Comparison of ENCODE assay signal across 1 cellular context in genomic region chr12:68175566-68176033, GRCh38.
A peak's percentile ranks its signal among the peaks of the same experiment; 100 is the strongest.
TF ChIP-seq lines count a peak whose summit lies in the region.

No MANE protein-coding gene starts in this region.

TF ChIP-seq in K562, 482 proteins besides CTCF, POLR2A, EP300 and RAD21 (continued from another document):
- TF ChIP-seq CREB5 (CRISPR knock-in tag; IDR thresholded peaks at IDR 0.05) (no peak), NEUROD1 (IDR thresholded peaks at IDR 0.05; ENCODE audit: borderline replicate concordance, low read depth, low read length, partially characterized antibody) (no peak), NR2C2 (CRISPR knock-in tag; IDR thresholded peaks at IDR 0.05) (no peak), NR2C2 (tag; IDR thresholded peaks at IDR 0.05) (0 out of 2 replicates have a peak, but pooled peaks have one; percentile 26), E2F4 (CRISPR knock-in tag; IDR thresholded peaks at IDR 0.05; ENCODE audit: low read depth) (no peak), CBFA2T2 (conservative IDR thresholded peaks at IDR 0.05) (no peak)
